ENCODE assay signal across 17 cellular contexts in the genomic region with DNA sequence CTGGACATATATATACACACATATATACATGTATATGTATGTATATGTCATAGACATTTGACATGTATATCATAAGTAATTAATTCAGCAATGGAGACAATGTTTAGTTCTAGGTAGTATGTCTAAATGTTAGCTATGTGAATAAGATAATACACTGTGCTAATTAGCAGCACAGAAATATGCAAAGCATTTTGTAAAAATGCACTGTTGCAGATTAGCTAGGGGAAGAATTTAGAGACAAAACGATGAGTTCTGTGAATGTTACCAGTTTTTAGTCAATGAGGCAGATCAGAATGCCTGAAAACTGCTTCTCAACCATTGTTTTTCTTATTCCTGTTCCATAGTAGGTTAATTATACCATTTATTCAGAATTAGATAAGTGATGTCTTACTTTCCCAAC.
DNase-seq lines count a peak whose midpoint lies in the region; ATAC-seq and TF ChIP-seq lines count a peak whose summit lies in the region.
"Had no signal": no experiment of that assay in that cellular context is flagged by ENCODE, and none has a peak within 500 bp of the region (broad histone marks: within the 10 kb centered on the region; RNA-seq: fewer than 3 reads in every experiment).

No MANE protein-coding gene starts in this region.

- H3K9me3 ChIP-seq in cardiac muscle cell (ENCODE audit: low read depth) (no peaks in the 10 kb centered on the region), heart left ventricle (no peaks in the 10 kb centered on the region), psoas muscle (no peaks in the 10 kb centered on the region)

- no peaks in the 10 kb centered on the region for H3K27me3 Mint-ChIP-seq in chondrocyte (ENCODE audit: low read depth)
- peaks cover 19% of the 10 kb centered on the region for H3K27me3 Mint-ChIP-seq in activated T-helper 17 cell treated with anti-CD3 and anti-CD28 coated beads, Interleukin-2, amount 50 U/mL, for 72 hours
- H3K27me3 Mint-ChIP-seq: B cell had no signal

- H3K27ac ChIP-seq in cardiac muscle cell, result peak overlapping the region; percentile 52
- H3K27ac ChIP-seq in heart left ventricle, result peak overlapping the region in 6 of 12 donors; percentile 0 to 35 (median 24)
- peak overlapping the region; percentile 74 for H3K27ac ChIP-seq in psoas muscle
- H3K27ac ChIP-seq: 22Rv1; BLaER1 treated with 17β-estradiol and CSF1 and Interleukin-3, amounts not matched to agents 10 nM and 100 nM had no signal

- H3K27ac Mint-ChIP-seq in chondrocyte (ENCODE audit: unreplicated experiment), result peak overlapping the region; percentile 18
- no peak overlapping the region for H3K27ac Mint-ChIP-seq in activated T-helper 17 cell treated with anti-CD3 and anti-CD28 coated beads, Interleukin-2, amount 50 U/mL, for 72 hours
- H3K27ac Mint-ChIP-seq: B cell; CD8-positive, alpha-beta T cell; H9 had no signal

- no peak for TF ChIP-seq POLR2A in heart left ventricle (IDR thresholded peaks at IDR 0.05)

- 53 to 82% (median 77%) methylated on average over 1 of the region's 1 CpG for WGBS in heart left ventricle, 4 donors
- WGBS in psoas muscle, 3 donors, result 56 to 68% (median 59%) methylated on average over 1 of the region's 1 CpG

- H3K4me3 ChIP-seq in cardiac muscle cell (no peak overlapping the region), heart left ventricle (no peak overlapping the region), psoas muscle (no peak overlapping the region)
- H3K4me3 ChIP-seq: BLaER1 treated with 17β-estradiol and CSF1 and Interleukin-3, amounts not matched to agents 10 nM and 100 nM had no signal

- peaks cover 23% of the 10 kb centered on the region for H3K36me3 Mint-ChIP-seq in chondrocyte (ENCODE audit: low read depth)
- H3K36me3 Mint-ChIP-seq in activated T-helper 17 cell treated with anti-CD3 and anti-CD28 coated beads, Interleukin-2, amount 50 U/mL, for 72 hours (ENCODE audit: low read depth), result no peaks in the 10 kb centered on the region
- H3K36me3 Mint-ChIP-seq: CD8-positive, alpha-beta T cell had no signal

- no peak for TF ChIP-seq CTCF in cardiac muscle cell (IDR thresholded peaks at IDR 0.05; ENCODE audit: low read depth, low read length)
- TF ChIP-seq CTCF in heart left ventricle (IDR thresholded peaks at IDR 0.05), result no peak
- TF ChIP-seq CTCF in chondrocyte (IDR thresholded peaks at IDR 0.05), result no peak
- TF ChIP-seq CTCF in psoas muscle (IDR thresholded peaks at IDR 0.05), result no peak

- H3K36me3 ChIP-seq in cardiac muscle cell (peaks cover 31% of the 10 kb centered on the region), heart left ventricle (peaks cover 0 to 27% (median 3%) of the 10 kb centered on the region in 9 donors), psoas muscle (ENCODE audit: insufficient read depth in 1 of 2, low read depth in 1 of 2) (no peaks in the 10 kb centered on the region)
- H3K36me3 ChIP-seq: BLaER1 treated with 17β-estradiol and CSF1 and Interleukin-3, amounts not matched to agents 10 nM and 100 nM had no signal

- H3K27me3 ChIP-seq in cardiac muscle cell (no peaks in the 10 kb centered on the region), heart left ventricle (no peaks in the 10 kb centered on the region), psoas muscle (ENCODE audit: insufficient read depth in 3 of 3, low read length in 2 of 3) (no peaks in the 10 kb centered on the region)
- H3K27me3 ChIP-seq: BLaER1 treated with 17β-estradiol and CSF1 and Interleukin-3, amounts not matched to agents 10 nM and 100 nM had no signal

- peaks cover 7% of the 10 kb centered on the region for H3K9me3 Mint-ChIP-seq in chondrocyte (ENCODE audit: low read depth)
- H3K9me3 Mint-ChIP-seq in activated T-helper 17 cell treated with anti-CD3 and anti-CD28 coated beads, Interleukin-2, amount 50 U/mL, for 72 hours, result peaks cover 5% of the 10 kb centered on the region
- H3K9me3 Mint-ChIP-seq: CD8-positive, alpha-beta T cell; H9 had no signal

- H3K4me1 Mint-ChIP-seq in chondrocyte (ENCODE audit: low read depth), result peaks cover 46% of the 10 kb centered on the region
- no peaks in the 10 kb centered on the region for H3K4me1 Mint-ChIP-seq in activated T-helper 17 cell treated with anti-CD3 and anti-CD28 coated beads, Interleukin-2, amount 50 U/mL, for 72 hours
- H3K4me1 Mint-ChIP-seq: B cell, H9 had no signal

- intact Hi-C loops in heart left ventricle (cut with DNase I), result no loop called here
- intact Hi-C loops in psoas muscle (cut with DNase I), result no loop called here

- no peak overlapping the region for H3K4me3 Mint-ChIP-seq in chondrocyte (ENCODE audit: unreplicated experiment)
- no peak overlapping the region for H3K4me3 Mint-ChIP-seq in activated T-helper 17 cell treated with anti-CD3 and anti-CD28 coated beads, Interleukin-2, amount 50 U/mL, for 72 hours
- H3K4me3 Mint-ChIP-seq: B cell; CD8-positive, alpha-beta T cell; H9 had no signal

- H3K4me1 ChIP-seq in cardiac muscle cell (ENCODE audit: low read depth) (peaks cover 44% of the 10 kb centered on the region), heart left ventricle (peaks cover 0 to 30% (median 8%) of the 10 kb centered on the region in 12 donors), psoas muscle (peaks cover 26% of the 10 kb centered on the region)
- H3K4me1 ChIP-seq: BLaER1 treated with 17β-estradiol and CSF1 and Interleukin-3, amounts not matched to agents 10 nM and 100 nM had no signal

- DNase-seq in cardiac muscle cell (ENCODE audit: low read depth in 1 of 2, low spot score in 1 of 2) (no peak), heart left ventricle (no peak), GM03348 (ENCODE audit: low spot score) (peak; percentile 11), chondrocyte (ENCODE audit: low spot score) (no peak), psoas muscle (no peak), NCI-H446 (lab: John Stamatoyannopoulos, UW) (no peak)
- DNase-seq: Calu3; CD8-positive, alpha-beta T cell; DMS 273 treated with DMSO at 0.1 percent for 48 hours; DMS53; DND-41; H9 had no signal

- ATAC-seq in heart left ventricle, result no peak
- no peak for ATAC-seq in psoas muscle
- no peak for ATAC-seq in GM18519 (IDR thresholded peaks at IDR 0.05; ENCODE audit: low FRiP score, unreplicated experiment)
- ATAC-seq in activated T-helper 17 cell treated with anti-CD3 and anti-CD28 coated beads, Interleukin-2, amount 50 U/mL, for 72 hours (replicated peaks), result no peak
- ATAC-seq: CD8-positive, alpha-beta T cell had no signal
